9 cellular contexts compared by ENCODE assay signal in genomic region chr7:77157034-77157433, GRCh38. TPM values are rescaled to one million over a fixed set of nuclear protein-coding genes. Genes with fewer than 3 reads are reported as not detected.
DNase-seq lines count a peak whose midpoint lies in the region; ATAC-seq and TF ChIP-seq lines count a peak whose summit lies in the region.
"Not testable (repeated sequence)": the region's sequence is repeated elsewhere in the genome, so short reads cannot be mapped to it uniquely, and the experiment has no call there.
"Had no signal": no experiment of that assay in that cellular context is flagged by ENCODE, and none has a peak within 500 bp of the region (broad histone marks: within the 10 kb centered on the region; RNA-seq: fewer than 3 reads in every experiment).

No MANE protein-coding gene starts in this region.

- H3K4me1 ChIP-seq in foreskin keratinocyte: peaks cover 14% of the 10 kb centered on the region
- not testable (repeated sequence) for H3K4me1 ChIP-seq in stomach smooth muscle (ENCODE audit: control insufficient read depth, insufficient read depth, low read length)

- not testable (repeated sequence) for H3K27me3 ChIP-seq in foreskin keratinocyte; stomach smooth muscle (ENCODE audit: control insufficient read depth in 1 of 2, insufficient read depth in 2 of 2, low read length in 2 of 2)

- not testable (repeated sequence) for H3K4me3 ChIP-seq in stomach smooth muscle (ENCODE audit: low read length in 2 of 2)

- H3K4me3 Mint-ChIP-seq in activated CD8-positive, alpha-beta T cell treated with anti-CD3 and anti-CD28 coated beads for 36 hours: peak overlapping the region; percentile 0

- H3K9me3 Mint-ChIP-seq in activated CD8-positive, alpha-beta T cell treated with anti-CD3 and anti-CD28 coated beads for 36 hours: not testable (repeated sequence)

- POLR2A ChIA-PET in activated CD8-positive, alpha-beta T cell treated with anti-CD3 and anti-CD28 coated beads for 36 hours (lab: Charles Lee): not testable (repeated sequence)

- H3K27ac ChIP-seq in foreskin keratinocyte: not testable (repeated sequence)
- H3K27ac ChIP-seq in stomach smooth muscle (ENCODE audit: low read length): peak overlapping the region; percentile 58

- not testable (repeated sequence) for H3K9me3 ChIP-seq in stomach smooth muscle (ENCODE audit: control insufficient read depth in 2 of 2, low read length in 2 of 2)

- H3K27ac Mint-ChIP-seq in activated CD8-positive, alpha-beta T cell treated with anti-CD3 and anti-CD28 coated beads for 36 hours: peak overlapping the region; percentile 74

- not testable (repeated sequence) for H3K36me3 ChIP-seq in stomach smooth muscle (ENCODE audit: control insufficient read depth in 2 of 2, insufficient read depth in 2 of 2, low read length in 2 of 2)

- H3K36me3 Mint-ChIP-seq in activated CD8-positive, alpha-beta T cell treated with anti-CD3 and anti-CD28 coated beads for 36 hours (ENCODE audit: low read depth): not testable (repeated sequence)

- not testable (repeated sequence) for TF ChIP-seq CTCF in activated CD8-positive, alpha-beta T cell treated with anti-CD3 and anti-CD28 coated beads for 36 hours (IDR thresholded peaks at IDR 0.05); foreskin keratinocyte (conservative IDR thresholded peaks at IDR 0.05)

- H3K27me3 Mint-ChIP-seq in activated CD8-positive, alpha-beta T cell treated with anti-CD3 and anti-CD28 coated beads for 36 hours: not testable (repeated sequence)

- ATAC-seq in GM18519 (IDR thresholded peaks at IDR 0.05; ENCODE audit: low FRiP score, unreplicated experiment): peak; percentile 76
- ATAC-seq in GM19455 (IDR thresholded peaks at IDR 0.05; ENCODE audit: unreplicated experiment): peak; percentile 80
- peak; percentile 73 for ATAC-seq in HG02571 (IDR thresholded peaks at IDR 0.05; ENCODE audit: unreplicated experiment)
- peak; percentile 84 for ATAC-seq in HG03064 (IDR thresholded peaks at IDR 0.05; ENCODE audit: low read depth, unreplicated experiment)
- peak; percentile 76 for ATAC-seq in HG03558 (IDR thresholded peaks at IDR 0.05; ENCODE audit: extremely low read depth, unreplicated experiment)
- peak; percentile 76 for ATAC-seq in activated CD8-positive, alpha-beta T cell treated with anti-CD3 and anti-CD28 coated beads for 36 hours
- ATAC-seq in foreskin keratinocyte: peak; percentile 25

- DNase-seq in activated CD8-positive, alpha-beta T cell treated with anti-CD3 and anti-CD28 coated beads for 36 hours; foreskin keratinocyte: not testable (repeated sequence)

- CTCF ChIA-PET in activated CD8-positive, alpha-beta T cell treated with anti-CD3 and anti-CD28 coated beads for 36 hours (lab: Charles Lee): interaction anchor here (1.0 kb wide), 1 partner anchor 175 kb away, joined by 3 read pairs; no protein-coding TSS in a partner anchor

- peaks cover 20% of the 10 kb centered on the region for H3K4me1 Mint-ChIP-seq in activated CD8-positive, alpha-beta T cell treated with anti-CD3 and anti-CD28 coated beads for 36 hours (ENCODE audit: low read depth)

- not testable (repeated sequence) for H3K9ac ChIP-seq in stomach smooth muscle (ENCODE audit: low read length in 2 of 2)

- intact Hi-C loops in activated CD8-positive, alpha-beta T cell treated with anti-CD3 and anti-CD28 coated beads for 36 hours (cut with micrococcal nuclease): not testable (repeated sequence)

RNA-seq across cellular contexts. Expression of gene CCDC146, which starts 34.6 kb away (rescaled TPM):
- 1 to 10 TPM; 2.1 to 2.6 TPM for total RNA-seq in activated CD8-positive, alpha-beta T cell treated with anti-CD3 and anti-CD28 coated beads for 36 hours
- 1.2 and 1.7 TPM in 2 replicates for total RNA-seq in foreskin keratinocyte
- 0.79 and 0.93 TPM in 2 replicates for polyA plus RNA-seq in foreskin keratinocyte

RNA-seq across cellular contexts. Expression of gene FGL2, which starts 42.6 kb away (rescaled TPM):
- total RNA-seq in activated CD8-positive, alpha-beta T cell treated with anti-CD3 and anti-CD28 coated beads for 36 hours: under 1 TPM; 0.63 to 0.95 TPM
- total RNA-seq in foreskin keratinocyte: not detected in 2 replicates
- polyA plus RNA-seq in foreskin keratinocyte: not detected in 2 replicates
- total RNA-seq: HT1080 had no signal

Comparison
In these comparisons a context has a peak if more than half of its experiments do, and no peak if none do; other contexts are left out.
1. ATAC-seq: peak in every context shown above with its lines; median percentile 84 in HG03064; 80 in GM19455; 76 in GM18519; 76 in HG03558; 76 in activated CD8-positive, alpha-beta T cell treated with anti-CD3 and anti-CD28 coated beads for 36 hours; 73 in HG02571; 25 in foreskin keratinocyte.